ENCODE assay signal across 8 cellular contexts in genomic region chr17:7717756-7718350, GRCh38. TPM values are rescaled to one million over a fixed set of nuclear protein-coding genes. Genes with fewer than 3 reads are reported as not detected.
DNase-seq lines count a peak whose midpoint lies in the region; ATAC-seq and TF ChIP-seq lines count a peak whose summit lies in the region.

No MANE protein-coding gene starts in this region.

- intact Hi-C loops in Right ventricle myocardium inferior (cut with DNase I): no loop called here
- intact Hi-C loops in activated T-helper 1 cell treated with anti-CD3 and anti-CD28 coated beads, Interleukin-12 subunit alpha, Interleukin-12 subunit beta, Interleukin-2, Interleukin-4 antibody, amounts not matched to agents 30 ng/mL and 10 ng/mL and 1 ng/mL, durations not matched to agents 14 hours and 24 hours and 36 hours (cut with micrococcal nuclease): no loop called here

- TF ChIP-seq CTCF in cardiac muscle cell (IDR thresholded peaks at IDR 0.05; ENCODE audit: low read depth, low read length): no peak

- H3K4me1 ChIP-seq in cardiac muscle cell (ENCODE audit: low read depth) (no peaks in the 10 kb centered on the region), iPS-15b (ENCODE audit: control insufficient read depth, insufficient read depth, low read length) (peaks cover 7% of the 10 kb centered on the region)

- H3K27me3 ChIP-seq in cardiac muscle cell (no peaks in the 10 kb centered on the region), iPS-15b (ENCODE audit: control insufficient read depth, insufficient read depth, low read length) (peaks cover 27% of the 10 kb centered on the region)

- no peak overlapping the region for H3K9ac ChIP-seq in iPS-15b (ENCODE audit: low read depth, low read length)

- no peaks in the 10 kb centered on the region for H3K9me3 Mint-ChIP-seq in activated T-helper 1 cell treated with anti-CD3 and anti-CD28 coated beads, Interleukin-12 subunit alpha, Interleukin-12 subunit beta, Interleukin-2, Interleukin-4 antibody, amounts not matched to agents 30 ng/mL and 10 ng/mL and 1 ng/mL, durations not matched to agents 14 hours and 24 hours and 36 hours

- peak overlapping the region; percentile 40 for H3K4me3 ChIP-seq in cardiac muscle cell
- peak overlapping the region; percentile 68 for H3K4me3 ChIP-seq in iPS-15b (ENCODE audit: low read depth, low read length)

- peaks cover 19% of the 10 kb centered on the region for H3K4me1 Mint-ChIP-seq in activated T-helper 1 cell treated with anti-CD3 and anti-CD28 coated beads, Interleukin-12 subunit alpha, Interleukin-12 subunit beta, Interleukin-2, Interleukin-4 antibody, amounts not matched to agents 30 ng/mL and 10 ng/mL and 1 ng/mL, durations not matched to agents 14 hours and 24 hours and 36 hours (ENCODE audit: low read depth)

- ATAC-seq in Right ventricle myocardium inferior (no peak), HG03108 (IDR thresholded peaks at IDR 0.05; ENCODE audit: unreplicated experiment) (no peak)

- DNase-seq in cardiac muscle cell (ENCODE audit: low read depth in 1 of 2, low spot score in 1 of 2) (peak; percentile 14 to 34), Right ventricle myocardium inferior (ENCODE audit: missing footprints) (no peak), GDM1 (lab: John Stamatoyannopoulos, UW) (no peak), RKO (ENCODE audit: low spot score) (no peak)
- DNase-seq in activated T-helper 1 cell treated with anti-CD3 and anti-CD28 coated beads, Interleukin-12 subunit alpha, Interleukin-12 subunit beta, Interleukin-2, Interleukin-4 antibody, amounts not matched to agents 30 ng/mL and 10 ng/mL and 1 ng/mL, durations not matched to agents 14 hours and 24 hours and 36 hours (ENCODE audit: low spot score): peak; percentile 25
- peak; percentile 47 for DNase-seq in stimulated activated CD8-positive, alpha-beta memory T cell treated with anti-CD3 and anti-CD28 coated beads, Interleukin-4, amount 100 ng/mL, for 48 hours

- no peak overlapping the region for H3K27ac ChIP-seq in cardiac muscle cell

- H3K27me3 Mint-ChIP-seq in activated T-helper 1 cell treated with anti-CD3 and anti-CD28 coated beads, Interleukin-12 subunit alpha, Interleukin-12 subunit beta, Interleukin-2, Interleukin-4 antibody, amounts not matched to agents 30 ng/mL and 10 ng/mL and 1 ng/mL, durations not matched to agents 14 hours and 24 hours and 36 hours (ENCODE audit: insufficient read depth): peaks cover 68% of the 10 kb centered on the region

- H3K4me3 Mint-ChIP-seq in activated T-helper 1 cell treated with anti-CD3 and anti-CD28 coated beads, Interleukin-12 subunit alpha, Interleukin-12 subunit beta, Interleukin-2, Interleukin-4 antibody, amounts not matched to agents 30 ng/mL and 10 ng/mL and 1 ng/mL, durations not matched to agents 14 hours and 24 hours and 36 hours: peak overlapping the region; percentile 40

- H3K36me3 Mint-ChIP-seq in activated T-helper 1 cell treated with anti-CD3 and anti-CD28 coated beads, Interleukin-12 subunit alpha, Interleukin-12 subunit beta, Interleukin-2, Interleukin-4 antibody, amounts not matched to agents 30 ng/mL and 10 ng/mL and 1 ng/mL, durations not matched to agents 14 hours and 24 hours and 36 hours (ENCODE audit: low read depth): no peaks in the 10 kb centered on the region

- no peak overlapping the region for H3K27ac Mint-ChIP-seq in activated T-helper 1 cell treated with anti-CD3 and anti-CD28 coated beads, Interleukin-12 subunit alpha, Interleukin-12 subunit beta, Interleukin-2, Interleukin-4 antibody, amounts not matched to agents 30 ng/mL and 10 ng/mL and 1 ng/mL, durations not matched to agents 14 hours and 24 hours and 36 hours

- H3K9me3 ChIP-seq in cardiac muscle cell (ENCODE audit: low read depth) (no peaks in the 10 kb centered on the region), iPS-15b (ENCODE audit: control insufficient read depth, insufficient read depth, low read length) (no peaks in the 10 kb centered on the region)

- no peaks in the 10 kb centered on the region for H3K36me3 ChIP-seq in cardiac muscle cell
- H3K36me3 ChIP-seq in iPS-15b (ENCODE audit: control insufficient read depth, insufficient read depth, low read length): no peaks in the 10 kb centered on the region

RNA-seq across cellular contexts. Expression of gene DNAH2, which starts 0.3 kb away (rescaled TPM):
- total RNA-seq in cardiac muscle cell (0.88 and 3.0 TPM in 2 replicates), Right ventricle myocardium inferior (not detected)
- 0.42 and 0.77 TPM in 2 replicates for polyA plus RNA-seq in cardiac muscle cell
- total RNA-seq in activated T-helper 1 cell treated with anti-CD3 and anti-CD28 coated beads, Interleukin-12 subunit alpha, Interleukin-12 subunit beta, Interleukin-2, Interleukin-4 antibody, amounts not matched to agents 30 ng/mL and 10 ng/mL and 1 ng/mL, durations not matched to agents 14 hours and 24 hours and 36 hours: not detected in 2 replicates

RNA-seq across cellular contexts. Expression of gene EFNB3, which starts 12.9 kb away (rescaled TPM):
- total RNA-seq in cardiac muscle cell (60.2 and 70.3 TPM in 2 replicates), Right ventricle myocardium inferior (0.11 TPM)
- 72.0 and 86.9 TPM in 2 replicates for polyA plus RNA-seq in cardiac muscle cell
- total RNA-seq in activated T-helper 1 cell treated with anti-CD3 and anti-CD28 coated beads, Interleukin-12 subunit alpha, Interleukin-12 subunit beta, Interleukin-2, Interleukin-4 antibody, amounts not matched to agents 30 ng/mL and 10 ng/mL and 1 ng/mL, durations not matched to agents 14 hours and 24 hours and 36 hours: 0.08 TPM in 1 of 2 replicates, not detected in the other

RNA-seq across cellular contexts. Expression of gene WRAP53, which starts 29.6 kb away (rescaled TPM):
- 11.5 and 12.0 TPM in 2 replicates for total RNA-seq in cardiac muscle cell
- polyA plus RNA-seq in cardiac muscle cell: 17.2 and 23.0 TPM in 2 replicates
- total RNA-seq in Right ventricle myocardium inferior: 5.6 TPM
- total RNA-seq in activated T-helper 1 cell treated with anti-CD3 and anti-CD28 coated beads, Interleukin-12 subunit alpha, Interleukin-12 subunit beta, Interleukin-2, Interleukin-4 antibody, amounts not matched to agents 30 ng/mL and 10 ng/mL and 1 ng/mL, durations not matched to agents 14 hours and 24 hours and 36 hours: 31.5 TPM in 2 replicates

RNA-seq across cellular contexts. Expression of gene TP53, which starts 30.6 kb away (rescaled TPM):
- total RNA-seq in cardiac muscle cell: 28.9 and 30.9 TPM in 2 replicates
- 19.4 and 25.4 TPM in 2 replicates for polyA plus RNA-seq in cardiac muscle cell
- total RNA-seq in Right ventricle myocardium inferior: 15.4 TPM
- total RNA-seq in activated T-helper 1 cell treated with anti-CD3 and anti-CD28 coated beads, Interleukin-12 subunit alpha, Interleukin-12 subunit beta, Interleukin-2, Interleukin-4 antibody, amounts not matched to agents 30 ng/mL and 10 ng/mL and 1 ng/mL, durations not matched to agents 14 hours and 24 hours and 36 hours: 172 and 179 TPM in 2 replicates

Comparison
In these comparisons a context has a peak if more than half of its experiments do, and no peak if none do; other contexts are left out.
1. DNase-seq: peak in cardiac muscle cell (2 of 2), activated T-helper 1 cell treated with anti-CD3 and anti-CD28 coated beads, Interleukin-12 subunit alpha, Interleukin-12 subunit beta, Interleukin-2, Interleukin-4 antibody, amounts not matched to agents 30 ng/mL and 10 ng/mL and 1 ng/mL, durations not matched to agents 14 hours and 24 hours and 36 hours (single experiment) and stimulated activated CD8-positive, alpha-beta memory T cell treated with anti-CD3 and anti-CD28 coated beads, Interleukin-4, amount 100 ng/mL, for 48 hours (single experiment); none in Right ventricle myocardium inferior (single experiment), GDM1 (single experiment) and RKO (single experiment).
2. RNA of gene EFNB3, which starts 12.9 kb away (total RNA-seq): 60.2 to 70.3 TPM in cardiac muscle cell; 0.11 TPM in Right ventricle myocardium inferior (single experiment) and 0.08 TPM in activated T-helper 1 cell treated with anti-CD3 and anti-CD28 coated beads, Interleukin-12 subunit alpha, Interleukin-12 subunit beta, Interleukin-2, Interleukin-4 antibody, amounts not matched to agents 30 ng/mL and 10 ng/mL and 1 ng/mL, durations not matched to agents 14 hours and 24 hours and 36 hours; every median in the first group is over 10 times any median in the second.